Comparison of ENCODE assay signal across 1 cellular context in genomic region chr5:142108432-142109355, GRCh38.
TF ChIP-seq lines count a peak whose summit lies in the region.

A gene with protein sequence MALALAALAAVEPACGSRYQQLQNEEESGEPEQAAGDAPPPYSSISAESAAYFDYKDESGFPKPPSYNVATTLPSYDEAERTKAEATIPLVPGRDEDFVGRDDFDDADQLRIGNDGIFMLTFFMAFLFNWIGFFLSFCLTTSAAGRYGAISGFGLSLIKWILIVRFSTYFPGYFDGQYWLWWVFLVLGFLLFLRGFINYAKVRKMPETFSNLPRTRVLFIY (plus strand): TSS chr5:142108779. CDS start chr5:142108975, 196 bp downstream.

TF ChIP-seq in GM12878, 131 proteins besides CTCF, POLR2A, EP300 and RAD21 (continued from another document):
- TF ChIP-seq SKIL (IDR thresholded peaks at IDR 0.05; ENCODE audit: low read depth, poor library complexity, severe bottlenecking) (no peak), CUX1 (IDR thresholded peaks at IDR 0.05; ENCODE audit: insufficient replicate concordance, low read depth, low read length) (no peak), BACH1 (IDR thresholded peaks at IDR 0.05; ENCODE audit: borderline replicate concordance) (no peak; the same call in 1 of the 2 replicates), NRF1 (conservative IDR thresholded peaks at IDR 0.05; ENCODE audit: low read depth, low read length) (no peak), YY1 (IDR thresholded peaks at IDR 0.05; ENCODE audit: low read depth, low read length) (peak; percentile 49), DPF2 (IDR thresholded peaks at IDR 0.05) (peak; percentile 76), LARP7 (IDR thresholded peaks at IDR 0.05) (peak; percentile 77), BHLHE40 (IDR thresholded peaks at IDR 0.05; ENCODE audit: borderline replicate concordance in 1 of 2, low read depth in 2 of 2, low read length in 1 of 2) (peak in 1 of 2 experiments; percentile 18; a peak in 1 of 4 replicates), KLF5 (IDR thresholded peaks at IDR 0.05; ENCODE audit: partially characterized antibody) (peak; percentile 25), ZNF274 (IDR thresholded peaks at IDR 0.05; ENCODE audit: insufficient read depth, insufficient read length) (no peak), IKZF1 (conservative IDR thresholded peaks at IDR 0.05) (peak; percentile 74), CBX5 (IDR thresholded peaks at IDR 0.05; ENCODE audit: low read depth) (peak; percentile 42; the same call in 1 of the 2 replicates), EZH2 (IDR thresholded peaks at IDR 0.05; ENCODE audit: borderline replicate concordance, control insufficient read depth, low read depth, low read length) (no peak), GATAD2B (conservative IDR thresholded peaks at IDR 0.05; ENCODE audit: low read depth) (peak; percentile 75; the same call in 1 of the 2 replicates), HCFC1 (IDR thresholded peaks at IDR 0.05; ENCODE audit: low read length) (no peak), CREB1 (IDR thresholded peaks at IDR 0.05; ENCODE audit: low read depth) (0 out of 2 replicates have a peak, but pooled peaks have one; percentile 20), TCF3 (IDR thresholded peaks at IDR 0.05; ENCODE audit: borderline replicate concordance, insufficient read depth, low read depth, low read length) (no peak), YBX1 (IDR thresholded peaks at IDR 0.05) (no peak), ZSCAN29 (IDR thresholded peaks at IDR 0.05) (no peak), RUNX3 (IDR thresholded peaks at IDR 0.05; ENCODE audit: low read length) (no peak), ZNF217 (IDR thresholded peaks at IDR 0.05) (peak; percentile 47; the same call in 1 of the 2 replicates)
- TF ChIP-seq, protein P1, sequence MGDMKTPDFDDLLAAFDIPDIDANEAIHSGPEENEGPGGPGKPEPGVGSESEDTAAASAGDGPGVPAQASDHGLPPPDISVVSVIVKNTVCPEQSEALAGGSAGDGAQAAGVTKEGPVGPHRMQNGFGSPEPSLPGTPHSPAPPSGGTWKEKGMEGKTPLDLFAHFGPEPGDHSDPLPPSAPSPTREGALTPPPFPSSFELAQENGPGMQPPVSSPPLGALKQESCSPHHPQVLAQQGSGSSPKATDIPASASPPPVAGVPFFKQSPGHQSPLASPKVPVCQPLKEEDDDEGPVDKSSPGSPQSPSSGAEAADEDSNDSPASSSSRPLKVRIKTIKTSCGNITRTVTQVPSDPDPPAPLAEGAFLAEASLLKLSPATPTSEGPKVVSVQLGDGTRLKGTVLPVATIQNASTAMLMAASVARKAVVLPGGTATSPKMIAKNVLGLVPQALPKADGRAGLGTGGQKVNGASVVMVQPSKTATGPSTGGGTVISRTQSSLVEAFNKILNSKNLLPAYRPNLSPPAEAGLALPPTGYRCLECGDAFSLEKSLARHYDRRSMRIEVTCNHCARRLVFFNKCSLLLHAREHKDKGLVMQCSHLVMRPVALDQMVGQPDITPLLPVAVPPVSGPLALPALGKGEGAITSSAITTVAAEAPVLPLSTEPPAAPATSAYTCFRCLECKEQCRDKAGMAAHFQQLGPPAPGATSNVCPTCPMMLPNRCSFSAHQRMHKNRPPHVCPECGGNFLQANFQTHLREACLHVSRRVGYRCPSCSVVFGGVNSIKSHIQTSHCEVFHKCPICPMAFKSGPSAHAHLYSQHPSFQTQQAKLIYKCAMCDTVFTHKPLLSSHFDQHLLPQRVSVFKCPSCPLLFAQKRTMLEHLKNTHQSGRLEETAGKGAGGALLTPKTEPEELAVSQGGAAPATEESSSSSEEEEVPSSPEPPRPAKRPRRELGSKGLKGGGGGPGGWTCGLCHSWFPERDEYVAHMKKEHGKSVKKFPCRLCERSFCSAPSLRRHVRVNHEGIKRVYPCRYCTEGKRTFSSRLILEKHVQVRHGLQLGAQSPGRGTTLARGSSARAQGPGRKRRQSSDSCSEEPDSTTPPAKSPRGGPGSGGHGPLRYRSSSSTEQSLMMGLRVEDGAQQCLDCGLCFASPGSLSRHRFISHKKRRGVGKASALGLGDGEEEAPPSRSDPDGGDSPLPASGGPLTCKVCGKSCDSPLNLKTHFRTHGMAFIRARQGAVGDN (IDR thresholded peaks at IDR 0.05) = 0 out of 2 replicates have a peak, but pooled peaks have one; percentile 26
- TF ChIP-seq, protein P2, sequence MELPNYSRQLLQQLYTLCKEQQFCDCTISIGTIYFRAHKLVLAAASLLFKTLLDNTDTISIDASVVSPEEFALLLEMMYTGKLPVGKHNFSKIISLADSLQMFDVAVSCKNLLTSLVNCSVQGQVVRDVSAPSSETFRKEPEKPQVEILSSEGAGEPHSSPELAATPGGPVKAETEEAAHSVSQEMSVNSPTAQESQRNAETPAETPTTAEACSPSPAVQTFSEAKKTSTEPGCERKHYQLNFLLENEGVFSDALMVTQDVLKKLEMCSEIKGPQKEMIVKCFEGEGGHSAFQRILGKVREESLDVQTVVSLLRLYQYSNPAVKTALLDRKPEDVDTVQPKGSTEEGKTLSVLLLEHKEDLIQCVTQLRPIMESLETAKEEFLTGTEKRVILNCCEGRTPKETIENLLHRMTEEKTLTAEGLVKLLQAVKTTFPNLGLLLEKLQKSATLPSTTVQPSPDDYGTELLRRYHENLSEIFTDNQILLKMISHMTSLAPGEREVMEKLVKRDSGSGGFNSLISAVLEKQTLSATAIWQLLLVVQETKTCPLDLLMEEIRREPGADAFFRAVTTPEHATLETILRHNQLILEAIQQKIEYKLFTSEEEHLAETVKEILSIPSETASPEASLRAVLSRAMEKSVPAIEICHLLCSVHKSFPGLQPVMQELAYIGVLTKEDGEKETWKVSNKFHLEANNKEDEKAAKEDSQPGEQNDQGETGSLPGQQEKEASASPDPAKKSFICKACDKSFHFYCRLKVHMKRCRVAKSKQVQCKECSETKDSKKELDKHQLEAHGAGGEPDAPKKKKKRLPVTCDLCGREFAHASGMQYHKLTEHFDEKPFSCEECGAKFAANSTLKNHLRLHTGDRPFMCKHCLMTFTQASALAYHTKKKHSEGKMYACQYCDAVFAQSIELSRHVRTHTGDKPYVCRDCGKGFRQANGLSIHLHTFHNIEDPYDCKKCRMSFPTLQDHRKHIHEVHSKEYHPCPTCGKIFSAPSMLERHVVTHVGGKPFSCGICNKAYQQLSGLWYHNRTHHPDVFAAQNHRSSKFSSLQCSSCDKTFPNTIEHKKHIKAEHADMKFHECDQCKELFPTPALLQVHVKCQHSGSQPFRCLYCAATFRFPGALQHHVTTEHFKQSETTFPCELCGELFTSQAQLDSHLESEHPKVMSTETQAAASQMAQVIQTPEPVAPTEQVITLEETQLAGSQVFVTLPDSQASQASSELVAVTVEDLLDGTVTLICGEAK (IDR thresholded peaks at IDR 0.05; ENCODE audit: borderline replicate concordance) = 0 out of 2 replicates have a peak, but pooled peaks have one; percentile 13
- TF ChIP-seq, protein P3, sequence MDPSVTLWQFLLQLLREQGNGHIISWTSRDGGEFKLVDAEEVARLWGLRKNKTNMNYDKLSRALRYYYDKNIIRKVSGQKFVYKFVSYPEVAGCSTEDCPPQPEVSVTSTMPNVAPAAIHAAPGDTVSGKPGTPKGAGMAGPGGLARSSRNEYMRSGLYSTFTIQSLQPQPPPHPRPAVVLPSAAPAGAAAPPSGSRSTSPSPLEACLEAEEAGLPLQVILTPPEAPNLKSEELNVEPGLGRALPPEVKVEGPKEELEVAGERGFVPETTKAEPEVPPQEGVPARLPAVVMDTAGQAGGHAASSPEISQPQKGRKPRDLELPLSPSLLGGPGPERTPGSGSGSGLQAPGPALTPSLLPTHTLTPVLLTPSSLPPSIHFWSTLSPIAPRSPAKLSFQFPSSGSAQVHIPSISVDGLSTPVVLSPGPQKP (IDR thresholded peaks at IDR 0.05; ENCODE audit: low read depth, low read length) = no peak
- TF ChIP-seq, protein P4, sequence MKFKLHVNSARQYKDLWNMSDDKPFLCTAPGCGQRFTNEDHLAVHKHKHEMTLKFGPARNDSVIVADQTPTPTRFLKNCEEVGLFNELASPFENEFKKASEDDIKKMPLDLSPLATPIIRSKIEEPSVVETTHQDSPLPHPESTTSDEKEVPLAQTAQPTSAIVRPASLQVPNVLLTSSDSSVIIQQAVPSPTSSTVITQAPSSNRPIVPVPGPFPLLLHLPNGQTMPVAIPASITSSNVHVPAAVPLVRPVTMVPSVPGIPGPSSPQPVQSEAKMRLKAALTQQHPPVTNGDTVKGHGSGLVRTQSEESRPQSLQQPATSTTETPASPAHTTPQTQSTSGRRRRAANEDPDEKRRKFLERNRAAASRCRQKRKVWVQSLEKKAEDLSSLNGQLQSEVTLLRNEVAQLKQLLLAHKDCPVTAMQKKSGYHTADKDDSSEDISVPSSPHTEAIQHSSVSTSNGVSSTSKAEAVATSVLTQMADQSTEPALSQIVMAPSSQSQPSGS (IDR thresholded peaks at IDR 0.05; ENCODE audit: low read length) = no peak
TF ChIP-seq in GM12878: peak in this region for 15.
